33 cellular contexts compared by ENCODE assay signal in the genomic region with DNA sequence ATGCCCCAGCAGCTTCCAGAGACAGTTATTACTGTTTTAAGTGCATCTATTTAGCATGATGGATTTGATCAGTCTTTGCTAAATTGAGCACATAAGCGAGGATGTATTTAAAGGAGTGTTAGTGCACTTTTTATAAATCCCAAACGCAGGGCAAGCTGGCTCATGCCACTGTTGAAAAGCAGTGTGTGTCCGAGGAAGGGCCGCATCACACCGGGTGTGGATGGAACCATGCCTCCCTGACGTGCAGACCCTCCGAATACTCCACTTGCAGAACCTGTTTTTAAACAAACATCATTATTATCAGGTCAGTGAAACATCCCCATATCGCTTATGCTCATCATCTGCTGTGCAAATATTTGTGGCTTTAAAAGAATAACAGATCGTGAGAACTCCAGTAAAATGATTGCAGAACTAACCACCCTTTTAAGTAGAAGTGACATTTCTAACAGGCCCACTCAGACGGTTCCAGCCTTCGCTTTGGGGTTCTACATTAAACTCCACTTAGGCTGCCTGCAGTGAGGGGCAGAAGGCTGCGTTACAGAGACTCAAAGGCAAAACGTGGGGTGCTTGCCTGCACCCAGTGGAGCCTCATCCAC.
DNase-seq lines count a peak whose midpoint lies in the region; TF ChIP-seq lines count a peak whose summit lies in the region.
"Had no signal": no experiment of that assay in that cellular context is flagged by ENCODE, and none has a peak within 500 bp of the region (broad histone marks: within the 10 kb centered on the region; RNA-seq: fewer than 3 reads in every experiment).

No MANE protein-coding gene starts in this region.

- H3K27ac Mint-ChIP-seq in brain, result peak overlapping the region in 3 of 5 experiments; percentile 34 to 37 (median 37)
- peak overlapping the region; percentile 74 for H3K27ac Mint-ChIP-seq in neural progenitor cell
- H3K27ac Mint-ChIP-seq: activated CD8-positive, alpha-beta T cell treated with anti-CD3 and anti-CD28 coated beads, Interleukin-2, amount 10 ng/mL, durations not matched to agents 7 days and 5 days; activated naive CD4-positive, alpha-beta T cell treated with anti-CD3 and anti-CD28 coated beads, Interleukin-2, amount 50 U/mL, for 24 hours; activated T-helper 2 cell treated with anti-CD3 and anti-CD28 coated beads, Interferon-gamma antibody, Interleukin-2, Interleukin-4, amounts not matched to agents 10 μg/mL and 5 μg/mL and 100 μg/mL, durations not matched to agents 14 hours and 24 hours and 36 hours; CD4-positive, CD25-positive, alpha-beta regulatory T cell; nephron had no signal

- H3K36me3 Mint-ChIP-seq in brain (no peaks in the 10 kb centered on the region), neural progenitor cell (no peaks in the 10 kb centered on the region)
- H3K36me3 Mint-ChIP-seq: activated naive CD4-positive, alpha-beta T cell treated with anti-CD3 and anti-CD28 coated beads, Interleukin-2, amount 50 U/mL, for 24 hours; CD4-positive, CD25-positive, alpha-beta regulatory T cell had no signal

- TF ChIP-seq CTCF in brain (conservative IDR thresholded peaks at IDR 0.05), result no peak
- no peak for TF ChIP-seq CTCF in neural progenitor cell (IDR thresholded peaks at IDR 0.05)

- H3K4me1 Mint-ChIP-seq in brain (peaks cover 37% of the 10 kb centered on the region), neural progenitor cell (peaks cover 49% of the 10 kb centered on the region)
- H3K4me1 Mint-ChIP-seq: activated naive CD4-positive, alpha-beta T cell treated with anti-CD3 and anti-CD28 coated beads, Interleukin-2, amount 50 U/mL, for 24 hours; CD4-positive, CD25-positive, alpha-beta regulatory T cell had no signal

- H3K27me3 Mint-ChIP-seq in brain (no peaks in the 10 kb centered on the region), neural progenitor cell (ENCODE audit: insufficient read depth, low read depth) (no peaks in the 10 kb centered on the region)
- H3K27me3 Mint-ChIP-seq: activated naive CD4-positive, alpha-beta T cell treated with anti-CD3 and anti-CD28 coated beads, Interleukin-2, amount 50 U/mL, for 24 hours had no signal

- no peaks in the 10 kb centered on the region for H3K9me3 ChIP-seq in neural progenitor cell (ENCODE audit: low read depth)
- H3K9me3 ChIP-seq: esophagus squamous epithelium, gastroesophageal sphincter, ovary, tibial nerve had no signal

- H3K79me2 ChIP-seq in neural progenitor cell (ENCODE audit: low read depth), result no peaks in the 10 kb centered on the region

- no peaks in the 10 kb centered on the region for H3K27me3 ChIP-seq in neural progenitor cell
- H3K27me3 ChIP-seq: cardiac muscle cell, esophagus squamous epithelium, ovary, tibial nerve had no signal

- H3K4me3 Mint-ChIP-seq in brain (no peak overlapping the region), neural progenitor cell (no peak overlapping the region)
- H3K4me3 Mint-ChIP-seq: activated CD8-positive, alpha-beta T cell treated with anti-CD3 and anti-CD28 coated beads, Interleukin-2, amount 10 ng/mL, durations not matched to agents 7 days and 5 days; activated naive CD4-positive, alpha-beta T cell treated with anti-CD3 and anti-CD28 coated beads, Interleukin-2, amount 50 U/mL, for 24 hours; CD4-positive, CD25-positive, alpha-beta regulatory T cell; nephron had no signal

- peaks cover 83% of the 10 kb centered on the region for H3K4me1 ChIP-seq in neural progenitor cell
- H3K4me1 ChIP-seq: gastroesophageal sphincter had no signal

- H3F3A ChIP-seq in neural progenitor cell (ENCODE audit: low read depth), result peaks cover 69% of the 10 kb centered on the region

- H2AFZ ChIP-seq in neural progenitor cell (replicated peaks), result no peak overlapping the region

- H4K20me1 ChIP-seq in neural progenitor cell (ENCODE audit: low read depth), result no peaks in the 10 kb centered on the region

- no peak overlapping the region for H3K27ac ChIP-seq in neural progenitor cell
- H3K27ac ChIP-seq: cardiac muscle cell, coronary artery, esophagus squamous epithelium, gastroesophageal sphincter, ovary, RWPE1, tibial nerve had no signal

- H3K9me3 Mint-ChIP-seq in brain (no peaks in the 10 kb centered on the region), neural progenitor cell (no peaks in the 10 kb centered on the region)
- H3K9me3 Mint-ChIP-seq: activated naive CD4-positive, alpha-beta T cell treated with anti-CD3 and anti-CD28 coated beads, Interleukin-2, amount 50 U/mL, for 24 hours; activated T-helper 2 cell treated with anti-CD3 and anti-CD28 coated beads, Interferon-gamma antibody, Interleukin-2, Interleukin-4, amounts not matched to agents 10 μg/mL and 5 μg/mL and 100 μg/mL, durations not matched to agents 14 hours and 24 hours and 36 hours; CD4-positive, CD25-positive, alpha-beta regulatory T cell; nephron had no signal

- no peak overlapping the region for H3K9ac ChIP-seq in neural progenitor cell

- H3K4me2 ChIP-seq in neural progenitor cell, result no peak overlapping the region
- H3K4me2 ChIP-seq: smooth muscle cell had no signal

- H3K36me3 ChIP-seq in neural progenitor cell, result no peaks in the 10 kb centered on the region
- H3K36me3 ChIP-seq: cardiac muscle cell, esophagus squamous epithelium, gastroesophageal sphincter, ovary, tibial nerve had no signal

- H3K4me3 ChIP-seq in neural progenitor cell, result no peak overlapping the region
- H3K4me3 ChIP-seq: cardiac muscle cell, coronary artery, esophagus squamous epithelium, gastroesophageal sphincter, ovary, smooth muscle cell, tibial nerve had no signal

- peak; percentile 16 for DNase-seq in DMS79 treated with DMSO at 0.1 percent for 48 hours (lab: John Stamatoyannopoulos, UW)
- DNase-seq in DMS79 (lab: John Stamatoyannopoulos, UW), result no peak
- DNase-seq in NCI-H526 treated with DMSO at 0.1 percent for 48 hours (lab: John Stamatoyannopoulos, UW), result peak; percentile 92
- DNase-seq in neural progenitor cell (ENCODE audit: low spot score), result no peak
- DNase-seq in medulla oblongata (ENCODE audit: extremely low spot score), result no peak
- no peak for DNase-seq in nucleus accumbens (lab: John Stamatoyannopoulos, UW)
- no peak for DNase-seq in stimulated activated CD4-positive, alpha-beta T cell treated with anti-CD3 and anti-CD28 coated beads, Interleukin-4, amount 100 ng/mL, for 1 hour
- DNase-seq: 8988T; activated CD4-positive, alpha-beta T cell treated with anti-CD3 and anti-CD28 coated beads for 1 hour; activated CD8-positive, alpha-beta T cell treated with anti-CD3 and anti-CD28 coated beads, Interleukin-2, amount 10 ng/mL, durations not matched to agents 7 days and 5 days; CD4-positive, CD25-positive, alpha-beta regulatory T cell; esophagus squamous epithelium; hypothalamus; islet precursor cell; left ventricle myocardium superior; NCI-H1092; NCI-H2029; NCI-H2227 treated with DMSO at 0.1 percent for 48 hours; NCI-H82; ovary; retina; stimulated activated CD4-positive, alpha-beta T cell treated with anti-CD3 and anti-CD28 coated beads, Interleukin-1b, Interleukin-23, amount 100 ng/mL, for 48 hours; T-helper 1 cell had no signal

Comparison
In these comparisons a context has a peak if more than half of its experiments do, and no peak if none do; other contexts are left out.
1. DNase-seq: peak in DMS79 treated with DMSO at 0.1 percent for 48 hours (single experiment) and NCI-H526 treated with DMSO at 0.1 percent for 48 hours (single experiment); none in DMS79 (single experiment), neural progenitor cell (single experiment), medulla oblongata (single experiment), nucleus accumbens (0 of 56) and stimulated activated CD4-positive, alpha-beta T cell treated with anti-CD3 and anti-CD28 coated beads, Interleukin-4, amount 100 ng/mL, for 1 hour (single experiment).